8 cellular contexts compared by ENCODE assay signal in the genomic region with DNA sequence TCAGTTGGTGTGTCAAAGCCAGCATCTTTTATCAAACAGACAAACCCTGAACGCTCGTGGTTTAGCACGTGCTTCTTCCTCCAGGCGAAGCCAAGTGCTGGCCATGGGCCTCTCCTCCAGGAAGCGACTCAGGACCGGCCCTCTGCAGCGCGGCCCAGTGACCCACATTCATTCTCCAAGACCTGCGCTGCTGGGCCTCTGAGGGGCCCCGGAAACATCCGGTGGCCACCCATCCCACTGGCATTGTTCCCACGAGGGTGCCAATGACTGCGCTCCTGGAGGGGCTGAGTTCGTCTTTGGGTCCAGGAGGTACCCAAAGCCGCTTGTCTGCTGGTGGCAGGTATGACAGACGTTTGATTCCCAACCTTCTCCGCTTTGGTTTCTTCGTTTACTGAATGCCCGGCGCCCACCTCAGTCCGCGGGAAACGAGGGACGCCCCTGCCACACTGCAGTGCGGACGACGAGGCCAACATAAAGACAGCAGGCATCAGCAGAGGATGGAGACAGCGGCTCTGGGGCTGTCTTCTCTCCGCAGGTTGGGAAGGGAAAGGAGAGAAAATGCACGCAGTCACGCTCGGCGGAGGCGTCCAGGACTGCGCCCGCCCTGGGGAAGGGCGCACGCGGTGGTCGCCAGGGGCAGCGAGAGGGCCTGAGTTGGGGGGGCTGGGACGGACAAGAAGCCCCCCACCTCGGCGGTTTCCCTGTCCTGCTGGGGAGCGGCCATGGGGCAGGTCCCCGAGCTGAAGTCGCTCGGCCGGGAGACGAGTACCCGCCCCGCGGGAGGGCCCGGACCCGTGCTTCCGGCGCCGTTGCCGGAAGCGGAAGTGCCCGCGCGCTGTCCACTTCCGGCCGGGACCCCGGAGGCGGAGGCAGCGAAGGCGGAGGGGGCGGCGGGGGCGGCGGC.
DNase-seq lines count a peak whose midpoint lies in the region; ATAC-seq lines count a peak whose summit lies in the region.

A gene (plus strand): TSS at position 842 of the 904 bp plus-strand sequence. CDS start 3,030 bp downstream, outside the sequence.

- DNase-seq in AG08395 (ENCODE audit: low spot score) (peak; percentile 91), NCI-H226 (peak; percentile 73), left kidney (ENCODE audit: low read depth, low spot score) (peak; percentile 90)
- peak; percentile 69 to 75 for DNase-seq in activated CD4-positive, alpha-beta T cell treated with anti-CD3 and anti-CD28 coated beads for 4 hours
- peak; percentile 79 to 81 for DNase-seq in stimulated activated CD4-positive, alpha-beta T cell treated with anti-CD3 and anti-CD28 coated beads, Interleukin-2, amount 100 ng/mL, for 24 hours

- ATAC-seq in GM18870 (IDR thresholded peaks at IDR 0.05; ENCODE audit: unreplicated experiment) (peak; percentile 54), HG03103 (IDR thresholded peaks at IDR 0.05; ENCODE audit: low read depth, unreplicated experiment) (peak; percentile 68)

- H3K27ac ChIP-seq in cingulate gyrus (ENCODE audit: low read depth, low read length), result peak within 1 kb of the TSS; percentile 77

Comparison
In these comparisons a context has a peak if more than half of its experiments do, and no peak if none do; other contexts are left out.
1. Peak in every context shown above with its lines: DNase-seq, ATAC-seq and H3K27ac ChIP-seq.